9 cellular contexts compared by ENCODE assay signal in the genomic region with DNA sequence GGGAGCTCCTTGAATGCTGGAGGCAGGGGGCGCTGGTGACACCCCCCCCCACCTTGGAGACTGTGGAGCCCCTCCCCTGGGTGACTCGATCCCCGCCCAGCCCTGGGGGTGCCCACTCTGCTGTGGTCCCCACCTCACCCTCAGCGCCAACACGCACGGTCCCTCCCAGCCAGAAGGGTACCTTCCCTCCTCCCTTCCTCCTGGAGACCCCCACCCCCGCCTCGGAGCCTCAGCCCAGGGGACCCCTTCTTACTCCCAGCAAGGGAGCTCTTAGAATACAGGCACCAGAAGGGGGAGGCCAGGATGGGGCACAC. TPM values are rescaled to one million over a fixed set of nuclear protein-coding genes. Genes with fewer than 3 reads are reported as not detected.
DNase-seq lines count a peak whose midpoint lies in the region; FAIRE-seq and TF ChIP-seq lines count a peak whose summit lies in the region.
"Had no signal": no experiment of that assay in that cellular context is flagged by ENCODE, and none has a peak within 500 bp of the region (broad histone marks: within the 10 kb centered on the region; RNA-seq: fewer than 3 reads in every experiment).

No MANE protein-coding gene starts in this region.

- H3K27ac Mint-ChIP-seq in neural crest cell (ENCODE audit: unreplicated experiment) = no peak overlapping the region
- H3K27ac Mint-ChIP-seq: activated CD4-positive, alpha-beta memory T cell treated with anti-CD3 and anti-CD28 coated beads for 36 hours had no signal

- H3K9ac ChIP-seq in Loucy (ENCODE audit: low read depth, low read length, poor library complexity, severe bottlenecking) (no peak overlapping the region), endothelial cell of umbilical vein (replicated peaks; ENCODE audit: extremely low read depth, insufficient read depth, low read length) (peak overlapping the region; percentile 47)

- no peaks in the 10 kb centered on the region for H3K9me3 Mint-ChIP-seq in neural crest cell
- H3K9me3 Mint-ChIP-seq: activated CD4-positive, alpha-beta memory T cell treated with anti-CD3 and anti-CD28 coated beads for 36 hours had no signal

- no peaks in the 10 kb centered on the region for H3K27me3 Mint-ChIP-seq in neural crest cell (ENCODE audit: low read depth)

- H3K4me3 Mint-ChIP-seq in neural crest cell = peak overlapping the region; percentile 74
- H3K4me3 Mint-ChIP-seq: activated CD4-positive, alpha-beta memory T cell treated with anti-CD3 and anti-CD28 coated beads for 36 hours had no signal

- dilution Hi-C loops in endothelial cell of umbilical vein (cut with MboI; ENCODE audit: extremely low pct_ligation_motif_present, low sequenced_read_pairs) = no loop called here

- peaks cover 12% of the 10 kb centered on the region for H3K4me1 ChIP-seq in Loucy (ENCODE audit: insufficient read depth, low read length, poor library complexity, severe bottlenecking)
- peaks cover 21% of the 10 kb centered on the region for H3K4me1 ChIP-seq in endothelial cell of umbilical vein (ENCODE audit: control insufficient read depth, extremely low read depth, insufficient read depth, low read length)

- no peaks in the 10 kb centered on the region for H3F3A ChIP-seq in Loucy (ENCODE audit: low read depth)

- peaks cover 16% of the 10 kb centered on the region for H3K4me1 Mint-ChIP-seq in neural crest cell

- no peaks in the 10 kb centered on the region for H3K9me1 ChIP-seq in endothelial cell of umbilical vein (replicated peaks; ENCODE audit: control insufficient read depth, extremely low read depth, insufficient read depth, low read length)

- H3K4me2 ChIP-seq in Loucy (ENCODE audit: low read depth, low read length, poor library complexity, severe bottlenecking) (peak overlapping the region; percentile 11), endothelial cell of umbilical vein (ENCODE audit: insufficient read depth, low read length) (peak overlapping the region; percentile 50)

- H4K20me1 ChIP-seq in Loucy (ENCODE audit: insufficient read depth, low read length, poor library complexity, severe bottlenecking) (no peaks in the 10 kb centered on the region), endothelial cell of umbilical vein (replicated peaks; ENCODE audit: control insufficient read depth, extremely low read depth, insufficient read depth, low read length) (no peaks in the 10 kb centered on the region)

- TSS peak; percentile 9 for BruUV-seq in endothelial cell of umbilical vein (replicated peaks; lab: Mats Ljungman, UMichigan)

- no peaks in the 10 kb centered on the region for H3K36me3 Mint-ChIP-seq in neural crest cell (ENCODE audit: low read depth)
- H3K36me3 Mint-ChIP-seq: activated CD4-positive, alpha-beta memory T cell treated with anti-CD3 and anti-CD28 coated beads for 36 hours had no signal

- TF ChIP-seq CTCF in AG09309 (IDR thresholded peaks at IDR 0.05; ENCODE audit: control insufficient read depth, insufficient read depth, low read depth, low read length, missing control alignments) (peak; percentile 15), Loucy (conservative IDR thresholded peaks at IDR 0.05; ENCODE audit: low read length) (no peak), endothelial cell of umbilical vein (IDR thresholded peaks at IDR 0.05; ENCODE audit: extremely low read depth in 1 of 2, insufficient read depth in 1 of 2, low read depth in 1 of 2, low read length in 2 of 2) (peak in 1 of 2 donors; percentile 26), neural crest cell (conservative IDR thresholded peaks at IDR 0.05) (no peak)

- H3K9me3 ChIP-seq in Loucy (ENCODE audit: insufficient read depth, low read depth, low read length) (no peaks in the 10 kb centered on the region), endothelial cell of umbilical vein (replicated peaks; ENCODE audit: control insufficient read depth, insufficient read depth, low read length) (no peaks in the 10 kb centered on the region)

- H3K9me2 ChIP-seq in Loucy (replicated peaks; ENCODE audit: low read depth, low read length) = no peaks in the 10 kb centered on the region

- FAIRE-seq in endothelial cell of umbilical vein (lab: Jason Lieb, UNC) (peak; percentile 60), H54 (lab: Jason Lieb, UNC) (no peak)

- H2AFZ ChIP-seq in Loucy (ENCODE audit: low read length) = no peak overlapping the region
- H2AFZ ChIP-seq in endothelial cell of umbilical vein (ENCODE audit: low read depth, low read length) = peak overlapping the region; percentile 6

- no peak for DNase-seq in AG09309 (ENCODE audit: low read depth)
- DNase-seq in endothelial cell of umbilical vein (ENCODE audit: low read depth, low spot score) = peak; percentile 41
- no peak for DNase-seq in neural crest cell (ENCODE audit: low read depth, low spot score)
- DNase-seq in H54 (ENCODE audit: insufficient read length, low spot score) = no peak
- DNase-seq in mucosa of gallbladder (ENCODE audit: low spot score) = no peak
- DNase-seq in cerebellum (ENCODE audit: low spot score) = no peak
- DNase-seq in NCI-H524 treated with DMSO at 0.1 percent for 48 hours (lab: John Stamatoyannopoulos, UW) = no peak

- no peak for TF ChIP-seq POLR2A in endothelial cell of umbilical vein (IDR thresholded peaks at IDR 0.05; ENCODE audit: low read depth, low read length)
- no peak for TF ChIP-seq POLR2A in H54 (IDR thresholded peaks at IDR 0.05; ENCODE audit: low read depth, low read length)

- CTCF ChIA-PET in endothelial cell of umbilical vein (lab: Charles Lee) = interaction anchor here (0.6 to 10.9 kb wide), 23 partner anchors 9 to 240 kb away, joined by 3 to 113 read pairs (median 4); a partner anchor contains a TSS

- peak overlapping the region; percentile 49 for H3K27ac ChIP-seq in endothelial cell of umbilical vein (ENCODE audit: insufficient read depth, low read depth, low read length)

- POLR2A ChIA-PET in endothelial cell of umbilical vein (lab: Charles Lee) = no interaction called here

- H3K27me3 ChIP-seq in Loucy (ENCODE audit: insufficient read depth, low read length, poor library complexity, severe bottlenecking) (no peaks in the 10 kb centered on the region), endothelial cell of umbilical vein (ENCODE audit: control insufficient read depth in 2 of 2, insufficient read depth in 2 of 2, low read length in 2 of 2) (no peaks in the 10 kb centered on the region)

- intact Hi-C loops in endothelial cell of umbilical vein (cut with micrococcal nuclease) = loop anchor here (1.0 to 5.0 kb wide), 7 partner anchors 11 to 160 kb away; a partner anchor contains a TSS

- H3K79me2 ChIP-seq in Loucy (ENCODE audit: insufficient read depth, low read length) = no peaks in the 10 kb centered on the region
- H3K79me2 ChIP-seq in endothelial cell of umbilical vein (ENCODE audit: control insufficient read depth, insufficient read depth, low read length) = peaks cover 33% of the 10 kb centered on the region

- H3K4me3 ChIP-seq in AG09309 (ENCODE audit: control insufficient read depth, low read depth, low read length) = peak overlapping the region; percentile 24
- H3K4me3 ChIP-seq in Loucy (ENCODE audit: low read length, poor library complexity, severe bottlenecking) = no peak overlapping the region
- H3K4me3 ChIP-seq in endothelial cell of umbilical vein (replicated peaks in 1 of 3; ENCODE audit: insufficient read depth in 1 of 3, low read depth in 1 of 3, low read length in 3 of 3) = peak overlapping the region; percentile 22 to 84 (median 74)

- no peaks in the 10 kb centered on the region for H3K36me3 ChIP-seq in Loucy (ENCODE audit: insufficient read depth, low read length)
- H3K36me3 ChIP-seq in endothelial cell of umbilical vein (ENCODE audit: control insufficient read depth in 2 of 2, extremely low read depth in 1 of 2, insufficient read depth in 2 of 2, low read length in 2 of 2) = no peaks in the 10 kb centered on the region

TF ChIP-seq in endothelial cell of umbilical vein, 7 proteins besides CTCF, POLR2A, EP300 and RAD21:
- TF ChIP-seq GATA2 (IDR thresholded peaks at IDR 0.05; ENCODE audit: insufficient read depth, insufficient read length, low read depth, low read length) (no peak), MYC (IDR thresholded peaks at IDR 0.05; ENCODE audit: low read depth, low read length) (no peak), FOS (IDR thresholded peaks at IDR 0.05; ENCODE audit: borderline replicate concordance, insufficient read depth, low read length) (no peak), JUN (IDR thresholded peaks at IDR 0.05; ENCODE audit: borderline replicate concordance, insufficient read depth, insufficient read length, low read depth) (no peak), EZH2 (IDR thresholded peaks at IDR 0.05; ENCODE audit: borderline replicate concordance, low read depth, low read length, severe bottlenecking) (no peak), POLR2AphosphoS5 (IDR thresholded peaks at IDR 0.05; ENCODE audit: insufficient read depth, low read depth, low read length) (no peak)
- TF ChIP-seq, protein P1, sequence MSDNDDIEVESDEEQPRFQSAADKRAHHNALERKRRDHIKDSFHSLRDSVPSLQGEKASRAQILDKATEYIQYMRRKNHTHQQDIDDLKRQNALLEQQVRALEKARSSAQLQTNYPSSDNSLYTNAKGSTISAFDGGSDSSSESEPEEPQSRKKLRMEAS (IDR thresholded peaks at IDR 0.05; ENCODE audit: insufficient read depth, insufficient read length) = no peak

RNA-seq across cellular contexts. Expression of a gene that starts 5.6 kb away (rescaled TPM):
- total RNA-seq in endothelial cell of umbilical vein = 56.9 and 68.3 TPM in 2 replicates
- 30.6 and 40.8 TPM in 2 replicates for polyA plus RNA-seq in endothelial cell of umbilical vein
- 15.3 and 21.4 TPM in 2 replicates for polyA plus RNA-seq in endothelial cell of umbilical vein (2011; cell fraction: cytosol; rRNA removed)
- polyA plus RNA-seq in endothelial cell of umbilical vein (2011; cell fraction: nucleus; rRNA removed) = 140 and 157 TPM in 2 replicates
- polyA plus RNA-seq in endothelial cell of umbilical vein (2012) = 25.4 and 32.1 TPM in 2 replicates
- polyA minus RNA-seq in endothelial cell of umbilical vein = 24.3 and 28.8 TPM in 2 replicates
- 1.3 TPM for polyA minus RNA-seq in endothelial cell of umbilical vein (2011; cell fraction: cytosol; rRNA and poly(A)+ RNA removed)
- 33.5 and 67.5 TPM in 2 replicates for polyA minus RNA-seq in endothelial cell of umbilical vein (2011; cell fraction: nucleus; rRNA and poly(A)+ RNA removed)
- total RNA-seq in neural crest cell = 28.9 and 31.7 TPM in 2 replicates
- 18.5 TPM for total RNA-seq in mucosa of gallbladder
- total RNA-seq in cerebellum = 13.5 TPM

RNA-seq across cellular contexts. Expression of a gene that starts 19.9 kb away (rescaled TPM):
- 33.9 and 48.7 TPM in 2 replicates for total RNA-seq in endothelial cell of umbilical vein
- 38.8 and 52.9 TPM in 2 replicates for polyA plus RNA-seq in endothelial cell of umbilical vein
- 8.5 and 11.8 TPM in 2 replicates for polyA plus RNA-seq in endothelial cell of umbilical vein (2011; cell fraction: cytosol; rRNA removed)
- 247 and 252 TPM in 2 replicates for polyA plus RNA-seq in endothelial cell of umbilical vein (2011; cell fraction: nucleus; rRNA removed)
- 18.0 and 27.4 TPM in 2 replicates for polyA plus RNA-seq in endothelial cell of umbilical vein (2012)
- polyA minus RNA-seq in endothelial cell of umbilical vein = 11.2 and 23.6 TPM in 2 replicates
- not detected for polyA minus RNA-seq in endothelial cell of umbilical vein (2011; cell fraction: cytosol; rRNA and poly(A)+ RNA removed)
- polyA minus RNA-seq in endothelial cell of umbilical vein (2011; cell fraction: nucleus; rRNA and poly(A)+ RNA removed) = 31.3 and 39.8 TPM in 2 replicates
- 23.4 and 26.1 TPM in 2 replicates for total RNA-seq in neural crest cell
- total RNA-seq in mucosa of gallbladder = 20.6 TPM
- 9.5 TPM for total RNA-seq in cerebellum
